Comparison of ENCODE assay signal across 8 cellular contexts in the genomic region with DNA sequence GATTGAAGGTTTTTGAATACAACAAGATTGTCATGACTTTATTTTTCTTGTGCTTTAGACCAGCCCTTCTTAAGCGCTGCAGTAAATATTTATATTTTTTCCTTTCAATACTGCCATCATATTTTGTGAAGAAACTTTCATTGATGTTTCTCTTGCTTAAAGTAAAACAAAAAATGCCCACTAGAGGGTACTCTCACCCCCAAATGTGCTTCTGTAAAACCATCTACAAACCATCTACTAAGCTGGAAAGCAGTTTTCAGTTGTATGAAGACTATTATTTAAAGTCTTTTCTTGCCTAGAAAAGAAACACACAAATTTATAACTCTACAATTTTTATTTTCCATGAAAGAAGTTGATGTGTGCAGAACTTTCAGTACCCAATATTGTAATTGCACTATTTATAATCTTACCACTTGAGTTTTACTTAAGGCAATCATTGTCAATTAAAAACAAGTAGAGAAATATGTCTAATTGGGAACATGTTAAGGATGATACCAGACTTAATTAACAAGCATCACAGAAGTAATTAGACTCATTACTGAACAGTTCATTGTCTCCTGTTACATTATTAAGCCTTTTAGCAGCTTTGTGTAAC. TPM values are rescaled to one million over a fixed set of nuclear protein-coding genes. Genes with fewer than 3 reads are reported as not detected.
DNase-seq lines count a peak whose midpoint lies in the region; ATAC-seq and TF ChIP-seq lines count a peak whose summit lies in the region.

No MANE protein-coding gene starts in this region.

- no peaks in the 10 kb centered on the region for H3K79me2 ChIP-seq in Karpas-422 (ENCODE audit: low read length)
- H3K79me2 ChIP-seq in SK-N-SH (ENCODE audit: insufficient read depth), result peaks cover 18% of the 10 kb centered on the region; the same call in 1 of the 2 replicates

- no peak for ATAC-seq in foreskin keratinocyte
- no peak for ATAC-seq in HG02981 (IDR thresholded peaks at IDR 0.05; ENCODE audit: unreplicated experiment)

- H3K36me3 ChIP-seq in Karpas-422 (ENCODE audit: insufficient read depth, low read length) (peaks cover 4% of the 10 kb centered on the region; the same call in 1 of the 2 replicates), SK-N-SH (replicated peaks in 1 of 2; ENCODE audit: control insufficient read depth in 1 of 2, insufficient read depth in 2 of 2, low read length in 1 of 2) (peaks cover 58 to 64% of the 10 kb centered on the region in 2 experiments), subcutaneous abdominal adipose tissue (ENCODE audit: control insufficient read depth in 5 of 5, insufficient read depth in 5 of 5, low read length in 5 of 5) (peaks cover 34 to 62% (median 37%) of the 10 kb centered on the region in 5 donors)

- in situ Hi-C loops in ACHN (cut with HindIII; ENCODE audit: low pct_ligation_motif_present, low pct_unique_long_range_greater_than_20kb, low sequenced_read_pairs), result no loop called here

- no peak overlapping the region for H3K9ac ChIP-seq in Karpas-422 (ENCODE audit: low read length)
- no peak overlapping the region for H3K9ac ChIP-seq in SK-N-SH
- H3K9ac ChIP-seq in subcutaneous abdominal adipose tissue (ENCODE audit: low read length in 5 of 5), result no peak overlapping the region

- H2AFZ ChIP-seq in Karpas-422 (ENCODE audit: low read length) (no peak overlapping the region), SK-N-SH (ENCODE audit: low read depth) (no peak overlapping the region)

- DNase-seq in ACHN (peak; percentile 52), Karpas-422 (peak; percentile 78), SK-N-SH (peak; percentile 47), foreskin keratinocyte (no peak)
- no peak for DNase-seq in activated T-cell treated with anti-CD3 and anti-CD28 coated beads, Interleukin-2, amount 50 U/mL, for 48 hours

- H4K20me1 ChIP-seq in Karpas-422 (ENCODE audit: insufficient read depth, low read depth, low read length), result no peaks in the 10 kb centered on the region
- H4K20me1 ChIP-seq in SK-N-SH (ENCODE audit: insufficient read depth), result peaks cover 10% of the 10 kb centered on the region; the same call in 1 of the 2 replicates

- H3K9me3 ChIP-seq in Karpas-422 (ENCODE audit: low read length) (no peaks in the 10 kb centered on the region), SK-N-SH (no peaks in the 10 kb centered on the region), subcutaneous abdominal adipose tissue (ENCODE audit: control insufficient read depth in 5 of 5, low read length in 5 of 5) (no peaks in the 10 kb centered on the region)

- 3% methylated on average over 1 of the region's 1 CpG for whole genome bisulfite sequencing in SK-N-SH (ENCODE audit: low lambda C conversion rate)

- CTCF ChIA-PET in SK-N-SH (lab: Yijun Ruan, JAX), result interaction anchor here (0.6 to 13.6 kb wide), 39 partner anchors 9 to 1015 kb away, joined by 3 to 175 read pairs (median 4); a partner anchor contains a TSS

- no peak overlapping the region for H3K27ac ChIP-seq in Karpas-422 (ENCODE audit: low read length)
- H3K27ac ChIP-seq in SK-N-SH (ENCODE audit: low read depth in 2 of 2, low read length in 1 of 2), result peak overlapping the region in 1 of 2 experiments; percentile 77; a peak in 1 of 4 replicates
- no peak overlapping the region for H3K27ac ChIP-seq in foreskin keratinocyte
- H3K27ac ChIP-seq in subcutaneous abdominal adipose tissue (ENCODE audit: low read depth, low read length), result peak overlapping the region; percentile 80

- peak; percentile 53; the same call in 2 of the 3 replicates for TF ChIP-seq CTCF in GM12872 (IDR thresholded peaks at IDR 0.05; ENCODE audit: insufficient read depth, low read depth, low read length)
- TF ChIP-seq CTCF in SK-N-SH (IDR thresholded peaks at IDR 0.05), result peak; percentile 78
- peak; percentile 67 for TF ChIP-seq CTCF in foreskin keratinocyte (conservative IDR thresholded peaks at IDR 0.05)

- POLR2A ChIA-PET in SK-N-SH (lab: Yijun Ruan, JAX), result no interaction called here

- H3K4me1 ChIP-seq in Karpas-422 (ENCODE audit: low read length) (no peaks in the 10 kb centered on the region), SK-N-SH (ENCODE audit: control insufficient read depth in 1 of 2, insufficient read depth in 2 of 2, low read depth in 1 of 2, low read length in 1 of 2) (peaks cover 0 to 17% of the 10 kb centered on the region in 2 experiments; a peak in 3 of 4 replicates), foreskin keratinocyte (peaks cover 18% of the 10 kb centered on the region), subcutaneous abdominal adipose tissue (ENCODE audit: control insufficient read depth in 5 of 5, insufficient read depth in 5 of 5, low read length in 5 of 5) (peaks cover 0 to 30% (median 10%) of the 10 kb centered on the region in 5 donors)

- TF ChIP-seq EP300 in SK-N-SH (IDR thresholded peaks at IDR 0.05; ENCODE audit: borderline replicate concordance in 1 of 2, low read depth in 1 of 2, low read length in 1 of 2), result no peak

- no peak overlapping the region for H3K4me3 ChIP-seq in Karpas-422 (ENCODE audit: low read length)
- no peak overlapping the region for H3K4me3 ChIP-seq in SK-N-SH (ENCODE audit: low read depth in 2 of 2, low read length in 1 of 2)
- H3K4me3 ChIP-seq in subcutaneous abdominal adipose tissue (ENCODE audit: low read depth in 1 of 5, low read length in 5 of 5), result no peak overlapping the region

- no peaks in the 10 kb centered on the region for H3K27me3 ChIP-seq in Karpas-422 (ENCODE audit: low read length)
- H3K27me3 ChIP-seq in SK-N-SH (ENCODE audit: insufficient read depth), result no peaks in the 10 kb centered on the region
- H3K27me3 ChIP-seq in foreskin keratinocyte, result no peaks in the 10 kb centered on the region
- H3K27me3 ChIP-seq in subcutaneous abdominal adipose tissue (ENCODE audit: control insufficient read depth in 5 of 5, insufficient read depth in 4 of 5, low read length in 5 of 5), result no peaks in the 10 kb centered on the region

- H3K4me2 ChIP-seq in Karpas-422 (ENCODE audit: low read depth, low read length, poor library complexity, severe bottlenecking), result no peak overlapping the region
- H3K4me2 ChIP-seq in SK-N-SH, result no peak overlapping the region

- peak; percentile 82 for TF ChIP-seq RAD21 in SK-N-SH (IDR thresholded peaks at IDR 0.05; ENCODE audit: low read length)

- peaks cover 7% of the 10 kb centered on the region for H3F3A ChIP-seq in SK-N-SH (replicated peaks; ENCODE audit: insufficient read depth)

- H3K9me2 ChIP-seq in Karpas-422 (replicated peaks; ENCODE audit: insufficient read depth, low read length), result no peaks in the 10 kb centered on the region
- H3K9me2 ChIP-seq in SK-N-SH, result no peaks in the 10 kb centered on the region

TF ChIP-seq in SK-N-SH, 30 proteins besides CTCF, POLR2A, EP300 and RAD21:
- TF ChIP-seq, protein P1, sequence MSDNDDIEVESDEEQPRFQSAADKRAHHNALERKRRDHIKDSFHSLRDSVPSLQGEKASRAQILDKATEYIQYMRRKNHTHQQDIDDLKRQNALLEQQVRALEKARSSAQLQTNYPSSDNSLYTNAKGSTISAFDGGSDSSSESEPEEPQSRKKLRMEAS (IDR thresholded peaks at IDR 0.05; ENCODE audit: low read depth), result no peak
- TF ChIP-seq, protein P2, sequence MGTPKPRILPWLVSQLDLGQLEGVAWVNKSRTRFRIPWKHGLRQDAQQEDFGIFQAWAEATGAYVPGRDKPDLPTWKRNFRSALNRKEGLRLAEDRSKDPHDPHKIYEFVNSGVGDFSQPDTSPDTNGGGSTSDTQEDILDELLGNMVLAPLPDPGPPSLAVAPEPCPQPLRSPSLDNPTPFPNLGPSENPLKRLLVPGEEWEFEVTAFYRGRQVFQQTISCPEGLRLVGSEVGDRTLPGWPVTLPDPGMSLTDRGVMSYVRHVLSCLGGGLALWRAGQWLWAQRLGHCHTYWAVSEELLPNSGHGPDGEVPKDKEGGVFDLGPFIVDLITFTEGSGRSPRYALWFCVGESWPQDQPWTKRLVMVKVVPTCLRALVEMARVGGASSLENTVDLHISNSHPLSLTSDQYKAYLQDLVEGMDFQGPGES (IDR thresholded peaks at IDR 0.05; ENCODE audit: low read depth, low read length), result no peak
- no peak for TF ChIP-seq EZH2phosphoT487 (IDR thresholded peaks at IDR 0.05; ENCODE audit: borderline replicate concordance, low read depth)
- TF ChIP-seq SMC3 (IDR thresholded peaks at IDR 0.05; ENCODE audit: low read depth, low read length), result peak; percentile 73

RNA-seq across cellular contexts. Expression of a gene that starts 10.7 kb away (rescaled TPM):
- 1.4 and 1.5 TPM in 2 replicates for total RNA-seq in Karpas-422 (2014; rRNA removed; shearing (Covaris generic); ENCODE audit: low replicate concordance)
- 2.3 and 3.2 TPM in 2 replicates for polyA plus RNA-seq in SK-N-SH (2012; rRNA removed)
- 4.3 and 5.1 TPM in 2 replicates for polyA plus RNA-seq in SK-N-SH (2012; cell fraction: cytosol; rRNA removed)
- 1.4 and 3.0 TPM in 2 replicates for polyA plus RNA-seq in SK-N-SH (2012; cell fraction: nucleus; rRNA removed)
- total RNA-seq in foreskin keratinocyte, result 2.2 and 2.6 TPM in 2 replicates
- polyA plus RNA-seq in foreskin keratinocyte, result 0.55 and 0.74 TPM in 2 replicates

RNA-seq across cellular contexts. Expression of a gene that starts 10.7 kb away (rescaled TPM):
- total RNA-seq in Karpas-422 (2014; rRNA removed; shearing (Covaris generic); ENCODE audit: low replicate concordance), result 11.8 and 31.3 TPM in 2 replicates
- polyA plus RNA-seq in SK-N-SH (2012; rRNA removed) (38.9 and 69.3 TPM in 2 replicates), foreskin keratinocyte (20.4 and 20.6 TPM in 2 replicates)
- 54.9 and 57.5 TPM in 2 replicates for polyA plus RNA-seq in SK-N-SH (2012; cell fraction: cytosol; rRNA removed)
- polyA plus RNA-seq in SK-N-SH (2012; cell fraction: nucleus; rRNA removed), result 19.8 and 51.3 TPM in 2 replicates
- 32.0 and 38.9 TPM in 2 replicates for total RNA-seq in foreskin keratinocyte

Comparison
In these comparisons a context has a peak if more than half of its experiments do, and no peak if none do; other contexts are left out.
1. DNase-seq: peak in ACHN (single experiment), Karpas-422 (single experiment) and SK-N-SH (single experiment); none in foreskin keratinocyte (0 of 2) and activated T-cell treated with anti-CD3 and anti-CD28 coated beads, Interleukin-2, amount 50 U/mL, for 48 hours (0 of 2).
2. Peak in every context shown above with its lines, with median percentiles within 50 percentile points of each other: CTCF ChIP-seq.